In genomic region chr2:84421791-84422190, GRCh38 we compare ENCODE assay signal across 26 cellular contexts.
"Had no signal": no experiment of that assay in that cellular context is flagged by ENCODE, and none has a peak within 500 bp of the region (broad histone marks: within the 10 kb centered on the region; RNA-seq: fewer than 3 reads in every experiment).

No MANE protein-coding gene starts in this region.

- H3K4me1 Mint-ChIP-seq: brain, neural progenitor cell, WTC11 had no signal

- H3K4me1 ChIP-seq: adrenal gland, esophagus muscularis mucosa, foreskin keratinocyte, neural progenitor cell, testis had no signal

- ATAC-seq: foreskin keratinocyte; naive thymus-derived CD8-positive, alpha-beta T cell; sciatic nerve; stimulated activated naive CD8-positive, alpha-beta T cell treated with anti-CD3 and anti-CD28 coated beads, Interleukin-15, Interleukin-2, amounts not matched to agents 100 U/mL and 50 U/mL, for 24 hours; WTC11 had no signal

- H3K9me3 Mint-ChIP-seq: activated CD4-positive, alpha-beta memory T cell treated with anti-CD3 and anti-CD28 coated beads, Interleukin-2, amount 10 ng/mL, durations not matched to agents 7 days and 5 days; activated CD4-positive, alpha-beta T cell treated with anti-CD3 and anti-CD28 coated beads, Interleukin-2, amount 10 ng/mL, durations not matched to agents 7 days and 5 days; activated naive CD8-positive, alpha-beta T cell treated with anti-CD3 and anti-CD28 coated beads for 36 hours; brain; mesothelial cell of epicardium; naive thymus-derived CD8-positive, alpha-beta T cell; neural progenitor cell had no signal

- H3K9ac ChIP-seq: neural progenitor cell had no signal

- H3K27me3 Mint-ChIP-seq: activated CD4-positive, alpha-beta memory T cell treated with anti-CD3 and anti-CD28 coated beads, Interleukin-2, amount 10 ng/mL, durations not matched to agents 7 days and 5 days; activated CD4-positive, alpha-beta T cell treated with anti-CD3 and anti-CD28 coated beads, Interleukin-2, amount 10 ng/mL, durations not matched to agents 7 days and 5 days; activated naive CD8-positive, alpha-beta T cell treated with anti-CD3 and anti-CD28 coated beads for 36 hours; naive thymus-derived CD8-positive, alpha-beta T cell had no signal

- H3K27me3 ChIP-seq: adrenal gland, cardiac muscle cell, esophagus muscularis mucosa, foreskin keratinocyte, neural progenitor cell, testis, transverse colon had no signal

- H3K27ac ChIP-seq: adrenal gland, cardiac muscle cell, coronary artery, esophagus muscularis mucosa, foreskin keratinocyte, neural progenitor cell, skin epidermis, testis, transverse colon had no signal

- H3K27ac Mint-ChIP-seq: activated CD4-positive, alpha-beta memory T cell treated with anti-CD3 and anti-CD28 coated beads, Interleukin-2, amount 10 ng/mL, durations not matched to agents 7 days and 5 days; activated CD4-positive, alpha-beta T cell treated with anti-CD3 and anti-CD28 coated beads, Interleukin-2, amount 10 ng/mL, durations not matched to agents 7 days and 5 days; activated naive CD8-positive, alpha-beta T cell treated with anti-CD3 and anti-CD28 coated beads for 36 hours; mesothelial cell of epicardium; neural progenitor cell; WTC11 had no signal

- DNase-seq: activated CD4-positive, alpha-beta memory T cell treated with anti-CD3 and anti-CD28 coated beads, Interleukin-2, amount 10 ng/mL, durations not matched to agents 7 days and 5 days; activated CD4-positive, alpha-beta T cell treated with anti-CD3 and anti-CD28 coated beads for 1 hour; activated CD4-positive, alpha-beta T cell treated with anti-CD3 and anti-CD28 coated beads, Interleukin-2, amount 10 ng/mL, durations not matched to agents 7 days and 5 days; activated naive CD4-positive, alpha-beta T cell treated with Interleukin-2 at 50 U/mL for 16 hours; activated naive CD8-positive, alpha-beta T cell treated with anti-CD3 and anti-CD28 coated beads for 36 hours; activated T-cell treated with anti-CD3 and anti-CD28 coated beads, Interleukin-2, amount 50 U/mL, for 48 hours; adrenal gland; aorta; foreskin keratinocyte; kidney glomerular epithelial cell; naive thymus-derived CD8-positive, alpha-beta T cell; stimulated activated CD4-positive, alpha-beta T cell treated with anti-CD3 and anti-CD28 coated beads, Interleukin-12 subunit alpha, Interleukin-12 subunit beta, amount 100 ng/mL, for 4 hours; stimulated activated CD4-positive, alpha-beta T cell treated with anti-CD3 and anti-CD28 coated beads, Interleukin-4, amount 100 ng/mL, for 1 hour; stimulated activated naive CD8-positive, alpha-beta T cell treated with anti-CD3 and anti-CD28 coated beads, Interleukin-15, Interleukin-2, amounts not matched to agents 100 U/mL and 50 U/mL, for 24 hours; T-helper 2 cell; testis; transverse colon had no signal

- H3K4me3 ChIP-seq: adrenal gland, cardiac muscle cell, coronary artery, esophagus muscularis mucosa, neural progenitor cell, skin epidermis, testis, transverse colon had no signal

- H3K9me3 ChIP-seq: adrenal gland, esophagus muscularis mucosa, testis, transverse colon had no signal

- H3K4me3 Mint-ChIP-seq: activated CD4-positive, alpha-beta memory T cell treated with anti-CD3 and anti-CD28 coated beads, Interleukin-2, amount 10 ng/mL, durations not matched to agents 7 days and 5 days; activated CD4-positive, alpha-beta T cell treated with anti-CD3 and anti-CD28 coated beads, Interleukin-2, amount 10 ng/mL, durations not matched to agents 7 days and 5 days; activated naive CD8-positive, alpha-beta T cell treated with anti-CD3 and anti-CD28 coated beads for 36 hours; brain; mesothelial cell of epicardium; naive thymus-derived CD8-positive, alpha-beta T cell; neural progenitor cell; WTC11 had no signal

- H3K36me3 ChIP-seq: neural progenitor cell had no signal
